In the genomic region with DNA sequence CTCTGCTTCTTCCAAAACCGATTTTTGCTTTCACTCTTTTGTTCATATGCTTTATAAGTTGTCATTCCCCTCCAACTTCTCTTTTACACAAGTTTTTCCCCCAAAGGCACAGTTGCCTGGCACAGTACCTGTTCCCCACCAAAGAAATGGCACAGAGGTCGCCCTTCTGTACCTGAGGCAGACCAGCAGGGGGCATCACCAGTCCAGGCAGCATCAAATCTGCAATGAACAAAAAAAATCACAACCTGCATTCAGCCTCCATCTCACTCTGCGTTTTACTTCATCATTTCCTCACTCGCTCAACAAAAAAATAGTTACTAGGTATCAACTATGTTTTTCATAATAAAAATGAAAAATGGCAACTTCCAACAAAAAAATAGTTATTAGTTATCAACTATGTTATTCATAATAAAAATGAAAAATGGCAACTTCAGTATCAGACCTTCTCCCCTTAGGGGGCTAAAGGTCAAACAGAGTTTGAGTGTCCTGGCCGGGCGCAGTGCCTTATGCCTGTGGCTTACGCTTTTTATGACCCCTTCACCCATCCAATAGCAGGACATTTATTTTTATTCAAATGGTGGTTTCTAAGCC, we compare ENCODE assay signal across 1 cellular context.
TF ChIP-seq lines count a peak whose summit lies in the region.

No MANE protein-coding gene starts in this region.

TF ChIP-seq in HepG2, 621 proteins besides CTCF, POLR2A, EP300 and RAD21:
- TF ChIP-seq RBFOX2 (IDR thresholded peaks at IDR 0.05; ENCODE audit: low read depth, low read length) (no peak), PPARG (CRISPR knock-in tag; conservative IDR thresholded peaks at IDR 0.05) (peak; percentile 94), NR2F6 (IDR thresholded peaks at IDR 0.05) (peak; percentile 16; the same call in 1 of the 2 replicates), NR2F6 (CRISPR knock-in tag; IDR thresholded peaks at IDR 0.05) (no peak), RXRA (CRISPR knock-in tag; IDR thresholded peaks at IDR 0.05) (peak; percentile 25; the same call in 1 of the 2 replicates), SMC3 (IDR thresholded peaks at IDR 0.05; ENCODE audit: low read length) (peak; percentile 49), GTF3A (CRISPR knock-in tag; conservative IDR thresholded peaks at IDR 0.05) (no peak), ZNF569 (CRISPR knock-in tag; IDR thresholded peaks at IDR 0.05; ENCODE audit: borderline replicate concordance) (no peak), STAG1 (CRISPR knock-in tag; IDR thresholded peaks at IDR 0.05) (peak; percentile 59), XRCC5 (optimal IDR thresholded peaks at IDR 0.05; ENCODE audit: low read length) (peak; percentile 62), RXRB (CRISPR knock-in tag; IDR thresholded peaks at IDR 0.05; ENCODE audit: borderline replicate concordance) (peak; percentile 65; the same call in 1 of the 2 replicates)
- TF ChIP-seq, protein P1, sequence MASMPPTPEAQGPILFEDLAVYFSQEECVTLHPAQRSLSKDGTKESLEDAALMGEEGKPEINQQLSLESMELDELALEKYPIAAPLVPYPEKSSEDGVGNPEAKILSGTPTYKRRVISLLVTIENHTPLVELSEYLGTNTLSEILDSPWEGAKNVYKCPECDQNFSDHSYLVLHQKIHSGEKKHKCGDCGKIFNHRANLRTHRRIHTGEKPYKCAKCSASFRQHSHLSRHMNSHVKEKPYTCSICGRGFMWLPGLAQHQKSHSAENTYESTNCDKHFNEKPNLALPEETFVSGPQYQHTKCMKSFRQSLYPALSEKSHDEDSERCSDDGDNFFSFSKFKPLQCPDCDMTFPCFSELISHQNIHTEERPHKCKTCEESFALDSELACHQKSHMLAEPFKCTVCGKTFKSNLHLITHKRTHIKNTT (CRISPR knock-in tag; IDR thresholded peaks at IDR 0.05), result no peak
- TF ChIP-seq, protein P2, sequence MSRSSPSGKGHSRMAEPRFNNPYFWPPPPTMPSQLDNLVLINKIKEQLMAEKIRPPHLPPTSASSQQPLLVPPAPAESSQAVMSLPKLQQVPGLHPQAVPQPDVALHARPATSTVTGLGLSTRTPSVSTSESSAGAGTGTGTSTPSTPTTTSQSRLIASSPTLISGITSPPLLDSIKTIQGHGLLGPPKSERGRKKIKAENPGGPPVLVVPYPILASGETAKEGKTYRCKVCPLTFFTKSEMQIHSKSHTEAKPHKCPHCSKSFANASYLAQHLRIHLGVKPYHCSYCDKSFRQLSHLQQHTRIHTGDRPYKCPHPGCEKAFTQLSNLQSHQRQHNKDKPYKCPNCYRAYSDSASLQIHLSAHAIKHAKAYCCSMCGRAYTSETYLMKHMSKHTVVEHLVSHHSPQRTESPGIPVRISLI (CRISPR knock-in tag; IDR thresholded peaks at IDR 0.05; ENCODE audit: borderline replicate concordance), result peak; percentile 32; the same call in 1 of the 2 replicates
